ENCODE assay signal across 8 cellular contexts in the genomic region with DNA sequence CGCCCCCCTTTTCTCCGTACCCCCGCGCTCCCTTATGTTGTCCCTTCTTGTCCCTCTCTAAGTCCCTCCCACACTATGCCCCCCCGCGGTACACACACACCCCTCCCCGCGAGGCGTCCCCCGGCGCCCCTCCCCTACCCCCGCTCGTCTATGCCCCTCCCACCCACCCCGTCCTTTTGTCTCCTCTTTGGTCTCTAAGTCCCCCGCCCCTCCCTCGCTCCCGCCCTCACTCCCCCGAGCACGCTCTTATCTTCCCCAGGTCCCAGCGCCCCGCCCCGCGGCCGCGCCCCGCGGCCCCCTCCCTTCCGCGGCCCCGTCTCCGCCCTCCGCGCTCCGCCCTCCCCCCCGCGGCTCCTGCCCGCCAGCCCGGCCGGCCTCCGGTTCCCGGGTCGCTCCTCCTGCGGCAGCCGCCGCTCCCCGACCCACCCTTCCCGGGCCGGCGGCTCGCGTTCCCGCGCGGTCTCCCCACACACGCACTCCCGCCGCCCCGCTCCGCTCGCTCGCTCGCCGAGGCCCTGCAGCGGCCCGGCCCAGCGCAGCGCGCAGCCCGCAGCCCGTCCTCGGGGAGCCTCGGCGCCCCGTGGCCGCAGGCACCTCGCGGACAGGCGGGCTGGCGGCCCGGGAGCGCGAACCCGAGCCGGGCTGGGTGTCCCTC. TPM values are rescaled to one million over a fixed set of nuclear protein-coding genes. Genes with fewer than 3 reads are reported as not detected.
A peak's percentile ranks its signal among the peaks of the same experiment; 100 is the strongest.
DNase-seq lines count a peak whose midpoint lies in the region; ATAC-seq and TF ChIP-seq lines count a peak whose summit lies in the region.

No MANE protein-coding gene starts in this region.

- no peak for TF ChIP-seq CTCF in GM10248 (IDR thresholded peaks at IDR 0.05; ENCODE audit: control extremely low read depth, extremely low read depth, low read depth, missing control alignments)

- DNase-seq in GM10248 (ENCODE audit: extremely low spot score): peak; percentile 86
- peak; percentile 63 for DNase-seq in NCI-H2196 treated with DMSO at 0.1 percent for 48 hours (lab: John Stamatoyannopoulos, UW; ENCODE audit: unreplicated experiment)
- peak; percentile 53 to 59 for DNase-seq in activated CD4-positive, alpha-beta T cell treated with anti-CD3 and anti-CD28 coated beads for 24 hours (ENCODE audit: low read depth in 2 of 2)
- DNase-seq in cerebellum (ENCODE audit: low spot score): peak; percentile 91
- peak; percentile 77 for DNase-seq in kidney tubule cell (ENCODE audit: low spot score)
- peak; percentile 50 to 57 for DNase-seq in stimulated activated CD4-positive, alpha-beta T cell treated with anti-CD3 and anti-CD28 coated beads, Interleukin-15, amount 100 ng/mL, for 48 hours (ENCODE audit: low read depth in 2 of 2)
- no peak for DNase-seq in SKM-1 treated with dmso at 0.1 percent for 144 hours (lab: John Stamatoyannopoulos, UW; ENCODE audit: unreplicated experiment)

- CTCF ChIA-PET in GM10248 (lab: Yijun Ruan, JAX): interaction anchor here (1.3 to 3.7 kb wide), 2 partner anchors 22 to 96 kb away, joined by 3 to 23 read pairs; no protein-coding TSS in a partner anchor

- POLR2A ChIA-PET in GM10248 (lab: Yijun Ruan, JAX): no interaction called here

- ATAC-seq in HG02840 (IDR thresholded peaks at IDR 0.05; ENCODE audit: low FRiP score, unreplicated experiment): peak; percentile 34

RNA-seq across cellular contexts. Expression of a gene that starts 26.3 kb away (rescaled TPM):
- 7.3 TPM for total RNA-seq in cerebellum

RNA-seq across cellular contexts. Expression of a gene that starts 50.2 kb away (rescaled TPM):
- total RNA-seq in cerebellum: 3.7 TPM
